ENCODE assay signal across 23 cellular contexts in genomic region chr5:133381571-133382365, GRCh38.
A peak's percentile ranks its signal among the peaks of the same experiment; 100 is the strongest.
DNase-seq lines count a peak whose midpoint lies in the region; ATAC-seq and TF ChIP-seq lines count a peak whose summit lies in the region.
"Had no signal": no experiment of that assay in that cellular context is flagged by ENCODE, and none has a peak within 500 bp of the region (broad histone marks: within the 10 kb centered on the region; RNA-seq: fewer than 3 reads in every experiment).

No MANE protein-coding gene starts in this region.

- H3K36me3 ChIP-seq in endodermal cell (ENCODE audit: control insufficient read depth, insufficient read depth, low read length): no peaks in the 10 kb centered on the region
- H3K36me3 ChIP-seq: HAP-1, SJCRH30 had no signal

- BruUV-seq in Calu3 (replicated peaks; lab: Mats Ljungman, UMichigan): no TSS peak

- no peak overlapping the region for H4K5ac ChIP-seq in H9 (ENCODE audit: insufficient read length, low read depth, low read length)

- peaks cover 18 to 24% of the 10 kb centered on the region in 2 experiments for H3K9me3 Mint-ChIP-seq in H9
- peaks cover 23% of the 10 kb centered on the region for H3K9me3 Mint-ChIP-seq in endodermal cell
- H3K9me3 Mint-ChIP-seq in stimulated activated memory B cell treated with anti-CD40 and anti-IgM and Interleukin-4, amounts not matched to agents 10 μg/mL and 1 μg/mL and 100 μg/mL, for 72 hours: peaks cover 14% of the 10 kb centered on the region
- peaks cover 5% of the 10 kb centered on the region for H3K9me3 Mint-ChIP-seq in Calu3 (ENCODE audit: low read depth, unreplicated experiment)

- TF ChIP-seq CTCF in H9 (conservative IDR thresholded peaks at IDR 0.05): no peak
- TF ChIP-seq CTCF in endodermal cell (conservative IDR thresholded peaks at IDR 0.05): no peak
- TF ChIP-seq CTCF in Calu3 (IDR thresholded peaks at IDR 0.05; ENCODE audit: unreplicated experiment): no peak

- H3K23me2 ChIP-seq in H9 (ENCODE audit: insufficient read length, low read depth, low read length, poor library complexity, severe bottlenecking): no peaks in the 10 kb centered on the region

- peak; percentile 45 for ATAC-seq in stimulated activated memory B cell treated with anti-CD40 and anti-IgM and Interleukin-4, amounts not matched to agents 10 μg/mL and 1 μg/mL and 100 μg/mL, for 72 hours
- ATAC-seq in GM18861 (IDR thresholded peaks at IDR 0.05; ENCODE audit: unreplicated experiment) (no peak), HG03045 (IDR thresholded peaks at IDR 0.05; ENCODE audit: unreplicated experiment) (no peak)
- ATAC-seq: A549, Panc1 had no signal

- no peak overlapping the region for H2AFZ ChIP-seq in H9 (ENCODE audit: low read length)

- H2BK120ac ChIP-seq in H9 (ENCODE audit: low read depth, low read length, poor library complexity, severe bottlenecking): no peak overlapping the region

- H3K4me3 Mint-ChIP-seq in H9: no peak overlapping the region
- no peak overlapping the region for H3K4me3 Mint-ChIP-seq in endodermal cell
- H3K4me3 Mint-ChIP-seq in stimulated activated memory B cell treated with anti-CD40 and anti-IgM and Interleukin-4, amounts not matched to agents 10 μg/mL and 1 μg/mL and 100 μg/mL, for 72 hours: no peak overlapping the region
- no peak overlapping the region for H3K4me3 Mint-ChIP-seq in Calu3 (ENCODE audit: low read depth, unreplicated experiment)
- H3K4me3 Mint-ChIP-seq: B cell, CD14-positive monocyte, IgD-negative memory B cell had no signal

- no peak overlapping the region for H4K91ac ChIP-seq in H9 (ENCODE audit: insufficient read length, low read depth, low read length)

- H3K27ac Mint-ChIP-seq in H9: no peak overlapping the region; a peak in 2 of 7 replicates
- H3K27ac Mint-ChIP-seq in endodermal cell: no peak overlapping the region
- no peak overlapping the region for H3K27ac Mint-ChIP-seq in stimulated activated memory B cell treated with anti-CD40 and anti-IgM and Interleukin-4, amounts not matched to agents 10 μg/mL and 1 μg/mL and 100 μg/mL, for 72 hours
- H3K27ac Mint-ChIP-seq in Calu3 (ENCODE audit: unreplicated experiment): no peak overlapping the region
- H3K27ac Mint-ChIP-seq: B cell, CD14-positive monocyte, IgD-negative memory B cell had no signal

- no peak overlapping the region for H3K56ac ChIP-seq in H9 (ENCODE audit: insufficient read length, low read depth, low read length)

- H3K27ac ChIP-seq in H9 (ENCODE audit: insufficient read length, low read depth, low read length): no peak overlapping the region
- H3K27ac ChIP-seq in angular gyrus (ENCODE audit: low read depth, low read length): peak overlapping the region; percentile 22
- H3K27ac ChIP-seq in endodermal cell (ENCODE audit: low read depth, low read length): no peak overlapping the region
- H3K27ac ChIP-seq: A549, SJCRH30 had no signal

- no CpG with 5 or more reads among the region's 14 CpGs for WGBS in H9 (ENCODE audit: extremely low coverage, insufficient read length, low lambda C conversion rate)
- WGBS in endodermal cell (ENCODE audit: insufficient coverage in 1 of 2, insufficient read length in 1 of 2), 2 experiments: 88 to 90% methylated on average over 10 to 14 of the region's 14 CpGs

- no peak overlapping the region for H3K18ac ChIP-seq in H9 (ENCODE audit: insufficient read length, low read depth, low read length)

- peaks cover 19 to 26% of the 10 kb centered on the region in 2 experiments for H3K4me1 Mint-ChIP-seq in H9
- H3K4me1 Mint-ChIP-seq in endodermal cell: peaks cover 6% of the 10 kb centered on the region
- H3K4me1 Mint-ChIP-seq in stimulated activated memory B cell treated with anti-CD40 and anti-IgM and Interleukin-4, amounts not matched to agents 10 μg/mL and 1 μg/mL and 100 μg/mL, for 72 hours: no peaks in the 10 kb centered on the region
- H3K4me1 Mint-ChIP-seq in Calu3 (ENCODE audit: low read depth, unreplicated experiment): no peaks in the 10 kb centered on the region
- H3K4me1 Mint-ChIP-seq: B cell, CD14-positive monocyte, IgD-negative memory B cell had no signal

- no peak overlapping the region for H2AK5ac ChIP-seq in H9 (ENCODE audit: insufficient read length, low read length)

- H3K4me1 ChIP-seq in H9 (ENCODE audit: insufficient read depth, low read length) (peaks cover 5% of the 10 kb centered on the region; the same call in 1 of the 2 replicates), endodermal cell (ENCODE audit: control insufficient read depth, insufficient read depth, low read length) (no peaks in the 10 kb centered on the region)
- H3K4me1 ChIP-seq: A549, SJCRH30 had no signal

- H4K8ac ChIP-seq in H9 (replicated peaks; ENCODE audit: insufficient read length, low read depth, low read length): no peak overlapping the region

- H3K27me3 ChIP-seq in H9 (ENCODE audit: insufficient read depth, low read length): no peaks in the 10 kb centered on the region
- no peaks in the 10 kb centered on the region for H3K27me3 ChIP-seq in endodermal cell (ENCODE audit: control insufficient read depth, insufficient read depth, low read length, poor library complexity, severe bottlenecking)
- H3K27me3 ChIP-seq: SJCRH30 had no signal

- H2BK12ac ChIP-seq in H9 (ENCODE audit: insufficient read length, low read depth, low read length): no peak overlapping the region

- H3K4ac ChIP-seq in H9 (ENCODE audit: low read depth, low read length): no peak overlapping the region

- H3K9me3 ChIP-seq in H9 (ENCODE audit: control insufficient read depth, low read depth, low read length) (no peaks in the 10 kb centered on the region), endodermal cell (ENCODE audit: control insufficient read depth, low read length) (peaks cover 19% of the 10 kb centered on the region)
- H3K9me3 ChIP-seq: HAP-1 had no signal

- no peaks in the 10 kb centered on the region for H4K20me1 ChIP-seq in H9 (ENCODE audit: control insufficient read depth, insufficient read depth, insufficient read length)

- H3K27me3 Mint-ChIP-seq in H9 (ENCODE audit: low read depth): peaks cover 5% of the 10 kb centered on the region
- no peaks in the 10 kb centered on the region for H3K27me3 Mint-ChIP-seq in endodermal cell (ENCODE audit: insufficient read depth)
- H3K27me3 Mint-ChIP-seq in stimulated activated memory B cell treated with anti-CD40 and anti-IgM and Interleukin-4, amounts not matched to agents 10 μg/mL and 1 μg/mL and 100 μg/mL, for 72 hours: peaks cover 13% of the 10 kb centered on the region
- peaks cover 95% of the 10 kb centered on the region for H3K27me3 Mint-ChIP-seq in Calu3 (ENCODE audit: unreplicated experiment)

- H3K36me3 Mint-ChIP-seq in H9 (ENCODE audit: insufficient read depth in 1 of 3, low read depth in 3 of 3) (peaks cover 3 to 12% (median 12%) of the 10 kb centered on the region in 3 experiments), endodermal cell (ENCODE audit: low read depth) (peaks cover 2% of the 10 kb centered on the region), Calu3 (ENCODE audit: insufficient read depth, unreplicated experiment) (no peaks in the 10 kb centered on the region)
- peaks cover 8% of the 10 kb centered on the region for H3K36me3 Mint-ChIP-seq in stimulated activated memory B cell treated with anti-CD40 and anti-IgM and Interleukin-4, amounts not matched to agents 10 μg/mL and 1 μg/mL and 100 μg/mL, for 72 hours
- H3K36me3 Mint-ChIP-seq: CD14-positive monocyte had no signal

- H3K4me2 ChIP-seq in H9 (ENCODE audit: insufficient read depth, insufficient read length, low read length): no peak overlapping the region
- H3K4me2 ChIP-seq: A549 had no signal

- no peak overlapping the region for H2BK20ac ChIP-seq in H9 (ENCODE audit: low read depth, low read length, poor library complexity, severe bottlenecking)

- no peak overlapping the region for H2BK5ac ChIP-seq in H9 (ENCODE audit: insufficient read length, low read length)

- H3K79me2 ChIP-seq in H9 (ENCODE audit: insufficient read depth, low read length): no peaks in the 10 kb centered on the region

- H2BK15ac ChIP-seq in H9 (ENCODE audit: low read depth, low read length): no peak overlapping the region

- CTCF ChIA-PET in Calu3 (lab: Charles Lee): no interaction called here

- no peak overlapping the region for H3K14ac ChIP-seq in H9 (ENCODE audit: insufficient read depth, low read length)

- H3T11ph ChIP-seq in H9 (ENCODE audit: low read length): no peak overlapping the region

- H3K4me3 ChIP-seq in endodermal cell (ENCODE audit: low read length): no peak overlapping the region
- H3K4me3 ChIP-seq: A549, HAP-1, SJCRH30 had no signal

- H3K9ac ChIP-seq in H9 (ENCODE audit: extremely low read depth, insufficient read length, low read length): no peak overlapping the region
- H3K9ac ChIP-seq in endodermal cell (ENCODE audit: extremely low read depth, low read length, poor library complexity, severe bottlenecking): no peak overlapping the region

- intact Hi-C loops in Calu3 (cut with micrococcal nuclease; ENCODE audit: unreplicated experiment): no loop called here

- DNase-seq in H9 (peak; percentile 15), endodermal cell (peak; percentile 25), LoVo (ENCODE audit: low spot score) (no peak), Calu3 (no peak)
- DNase-seq: DMS53, GDM1, MV-4-11, NCI-H1105 treated with DMSO at 0.1 percent for 48 hours, NCI-H2029 treated with DMSO at 0.1 percent for 48 hours, NCI-H226, NCI-H510A treated with DMSO at 0.1 percent for 48 hours, NCI-H774, SJCRH30 had no signal

- no peak overlapping the region for H3K23ac ChIP-seq in H9 (ENCODE audit: insufficient read length, low read depth, low read length)

- no peaks in the 10 kb centered on the region for H3K79me1 ChIP-seq in H9 (ENCODE audit: insufficient read depth, low read depth, low read length, poor library complexity, severe bottlenecking)

Comparison
In these comparisons a context has a peak if more than half of its experiments do, and no peak if none do; other contexts are left out.
1. DNase-seq: peak in H9 (single experiment) and endodermal cell (single experiment); none in LoVo (single experiment) and Calu3 (single experiment).